16 cellular contexts compared by ENCODE assay signal in the genomic region with DNA sequence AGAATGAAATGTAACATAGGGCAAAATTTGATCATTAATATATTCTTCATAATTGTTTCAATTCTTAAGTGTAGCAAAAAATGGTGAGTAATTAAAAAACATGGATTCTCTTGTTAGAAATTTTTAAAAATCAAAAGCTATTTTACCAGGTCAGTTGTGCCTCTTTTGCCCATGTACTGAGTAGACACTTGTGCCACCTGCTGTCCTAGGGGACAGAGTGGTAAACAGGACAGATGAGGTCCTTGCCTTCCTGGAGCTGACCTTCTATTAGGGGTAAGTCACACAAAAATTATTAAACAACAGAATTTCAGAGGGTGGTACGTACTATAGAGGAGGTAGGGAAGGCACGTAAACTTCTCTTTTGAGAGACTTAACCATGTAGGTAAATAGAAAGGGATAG. TPM values are rescaled to one million over a fixed set of nuclear protein-coding genes. Genes with fewer than 3 reads are reported as not detected.
DNase-seq lines count a peak whose midpoint lies in the region; ATAC-seq and TF ChIP-seq lines count a peak whose summit lies in the region.
"Had no signal": no experiment of that assay in that cellular context is flagged by ENCODE, and none has a peak within 500 bp of the region (broad histone marks: within the 10 kb centered on the region; RNA-seq: fewer than 3 reads in every experiment).

No MANE protein-coding gene starts in this region.

- H3F3A ChIP-seq in Loucy (ENCODE audit: low read depth) = no peaks in the 10 kb centered on the region

- H3K27me3 Mint-ChIP-seq in activated naive CD4-positive, alpha-beta T cell treated with anti-CD3 and anti-CD28 coated beads for 36 hours (ENCODE audit: low read depth) = no peaks in the 10 kb centered on the region
- no peaks in the 10 kb centered on the region for H3K27me3 Mint-ChIP-seq in nephron progenitor cell (ENCODE audit: low read depth, poor library complexity)
- no peaks in the 10 kb centered on the region for H3K27me3 Mint-ChIP-seq in activated T-cell treated with anti-CD3 and anti-CD28 coated beads, Interleukin-2, amount 50 U/mL, for 24 hours

- no peak overlapping the region for H3K9ac ChIP-seq in Loucy (ENCODE audit: low read depth, low read length, poor library complexity, severe bottlenecking)

- no peak for ATAC-seq in GM19328 (IDR thresholded peaks at IDR 0.05; ENCODE audit: unreplicated experiment)

- no peak overlapping the region for H3K4me3 Mint-ChIP-seq in activated naive CD4-positive, alpha-beta T cell treated with anti-CD3 and anti-CD28 coated beads for 36 hours
- H3K4me3 Mint-ChIP-seq in nephron progenitor cell = no peak overlapping the region
- no peak overlapping the region for H3K4me3 Mint-ChIP-seq in activated T-cell treated with anti-CD3 and anti-CD28 coated beads, Interleukin-2, amount 50 U/mL, for 24 hours

- no peaks in the 10 kb centered on the region for H3K9me2 ChIP-seq in Loucy (replicated peaks; ENCODE audit: low read depth, low read length)

- peaks cover 41% of the 10 kb centered on the region for H3K4me1 ChIP-seq in Loucy (ENCODE audit: insufficient read depth, low read length, poor library complexity, severe bottlenecking)
- peaks cover 6 to 21% of the 10 kb centered on the region in 2 donors for H3K4me1 ChIP-seq in ascending aorta

- intact Hi-C loops in activated naive CD4-positive, alpha-beta T cell treated with anti-CD3 and anti-CD28 coated beads for 36 hours (cut with micrococcal nuclease) = no loop called here
- intact Hi-C loops in ascending aorta (cut with DNase I) = no loop called here

- H3K36me3 ChIP-seq in Loucy (ENCODE audit: insufficient read depth, low read length) (no peaks in the 10 kb centered on the region; the same call in 1 of the 2 replicates), ascending aorta (peaks cover 0 to 6% of the 10 kb centered on the region in 2 donors)
- H3K36me3 ChIP-seq: HAP-1 had no signal

- no peak overlapping the region for H3K27ac Mint-ChIP-seq in activated naive CD4-positive, alpha-beta T cell treated with anti-CD3 and anti-CD28 coated beads for 36 hours
- H3K27ac Mint-ChIP-seq in nephron progenitor cell = peak overlapping the region; percentile 32
- H3K27ac Mint-ChIP-seq in activated T-cell treated with anti-CD3 and anti-CD28 coated beads, Interleukin-2, amount 50 U/mL, for 24 hours = no peak overlapping the region

- H3K27me3 ChIP-seq in Loucy (ENCODE audit: insufficient read depth, low read length, poor library complexity, severe bottlenecking) (no peaks in the 10 kb centered on the region), ascending aorta (no peaks in the 10 kb centered on the region)

- H3K4me3 ChIP-seq in Loucy (ENCODE audit: low read length, poor library complexity, severe bottlenecking) = no peak overlapping the region
- H3K4me3 ChIP-seq in ascending aorta = no peak overlapping the region
- H3K4me3 ChIP-seq: HAP-1 had no signal

- H3K4me2 ChIP-seq in Loucy (ENCODE audit: low read depth, low read length, poor library complexity, severe bottlenecking) = no peak overlapping the region

- CTCF ChIA-PET in activated naive CD4-positive, alpha-beta T cell treated with anti-CD3 and anti-CD28 coated beads for 36 hours (lab: Charles Lee) = interaction anchor here (0.7 to 2.1 kb wide), 4 partner anchors 17 to 83 kb away, joined by 3 to 6 read pairs (median 4); no protein-coding TSS in a partner anchor

- H3K79me2 ChIP-seq in Loucy (ENCODE audit: insufficient read depth, low read length) = peaks cover 88% of the 10 kb centered on the region

- TF ChIP-seq CTCF in Loucy (conservative IDR thresholded peaks at IDR 0.05; ENCODE audit: low read length) (peak; percentile 41), ascending aorta (IDR thresholded peaks at IDR 0.05) (no peak), nephron progenitor cell (IDR thresholded peaks at IDR 0.05) (no peak)

- no peak overlapping the region for H2AFZ ChIP-seq in Loucy (ENCODE audit: low read length)

- peak; percentile 25 for DNase-seq in activated naive CD4-positive, alpha-beta T cell treated with anti-CD3 and anti-CD28 coated beads for 36 hours
- no peak for DNase-seq in activated naive CD4-positive, alpha-beta T cell treated with Interleukin-2 at 50 U/mL for 16 hours
- DNase-seq in ascending aorta (ENCODE audit: low spot score in 2 of 2) (no peak), nephron progenitor cell (no peak), NCI-H748 (lab: John Stamatoyannopoulos, UW; ENCODE audit: unreplicated experiment) (no peak)
- DNase-seq in activated T-cell treated with anti-CD3 and anti-CD28 coated beads, Interleukin-2, amount 50 U/mL, for 24 hours = no peak
- DNase-seq: 8988T, DMS79 treated with DMSO at 0.1 percent for 48 hours, NCI-H1105, NCI-H187, NCI-H446, NCI-H774, RPMI8226 had no signal

- peaks cover 27% of the 10 kb centered on the region for H3K4me1 Mint-ChIP-seq in activated naive CD4-positive, alpha-beta T cell treated with anti-CD3 and anti-CD28 coated beads for 36 hours (ENCODE audit: low read depth)
- H3K4me1 Mint-ChIP-seq in nephron progenitor cell = peaks cover 31% of the 10 kb centered on the region
- H3K4me1 Mint-ChIP-seq in activated T-cell treated with anti-CD3 and anti-CD28 coated beads, Interleukin-2, amount 50 U/mL, for 24 hours (ENCODE audit: low read depth) = peaks cover 43% of the 10 kb centered on the region

- no peaks in the 10 kb centered on the region for H3K9me3 Mint-ChIP-seq in activated naive CD4-positive, alpha-beta T cell treated with anti-CD3 and anti-CD28 coated beads for 36 hours
- peaks cover 4% of the 10 kb centered on the region for H3K9me3 Mint-ChIP-seq in nephron progenitor cell
- H3K9me3 Mint-ChIP-seq in activated T-cell treated with anti-CD3 and anti-CD28 coated beads, Interleukin-2, amount 50 U/mL, for 24 hours = no peaks in the 10 kb centered on the region

- peaks cover 49% of the 10 kb centered on the region for H4K20me1 ChIP-seq in Loucy (ENCODE audit: insufficient read depth, low read length, poor library complexity, severe bottlenecking)

- H3K27ac ChIP-seq in ascending aorta = peak overlapping the region; percentile 32 to 38

- no peaks in the 10 kb centered on the region for H3K9me3 ChIP-seq in Loucy (ENCODE audit: insufficient read depth, low read depth, low read length)
- no peaks in the 10 kb centered on the region for H3K9me3 ChIP-seq in ascending aorta
- H3K9me3 ChIP-seq: HAP-1 had no signal

- H3K36me3 Mint-ChIP-seq in activated naive CD4-positive, alpha-beta T cell treated with anti-CD3 and anti-CD28 coated beads for 36 hours (ENCODE audit: low read depth) = no peaks in the 10 kb centered on the region
- H3K36me3 Mint-ChIP-seq in nephron progenitor cell (ENCODE audit: low read depth) = peaks cover 34% of the 10 kb centered on the region
- H3K36me3 Mint-ChIP-seq in activated T-cell treated with anti-CD3 and anti-CD28 coated beads, Interleukin-2, amount 50 U/mL, for 24 hours (ENCODE audit: low read depth) = peaks cover 4% of the 10 kb centered on the region

RNA-seq across cellular contexts. Expression of a gene that starts 6.5 kb away (rescaled TPM):
- 1 to 10 TPM; 2.9 to 3.8 TPM for total RNA-seq in activated naive CD4-positive, alpha-beta T cell treated with anti-CD3 and anti-CD28 coated beads for 36 hours
- 12.0 TPM for total RNA-seq in ascending aorta
